Comparison of ENCODE assay signal across 9 cellular contexts in the genomic region with DNA sequence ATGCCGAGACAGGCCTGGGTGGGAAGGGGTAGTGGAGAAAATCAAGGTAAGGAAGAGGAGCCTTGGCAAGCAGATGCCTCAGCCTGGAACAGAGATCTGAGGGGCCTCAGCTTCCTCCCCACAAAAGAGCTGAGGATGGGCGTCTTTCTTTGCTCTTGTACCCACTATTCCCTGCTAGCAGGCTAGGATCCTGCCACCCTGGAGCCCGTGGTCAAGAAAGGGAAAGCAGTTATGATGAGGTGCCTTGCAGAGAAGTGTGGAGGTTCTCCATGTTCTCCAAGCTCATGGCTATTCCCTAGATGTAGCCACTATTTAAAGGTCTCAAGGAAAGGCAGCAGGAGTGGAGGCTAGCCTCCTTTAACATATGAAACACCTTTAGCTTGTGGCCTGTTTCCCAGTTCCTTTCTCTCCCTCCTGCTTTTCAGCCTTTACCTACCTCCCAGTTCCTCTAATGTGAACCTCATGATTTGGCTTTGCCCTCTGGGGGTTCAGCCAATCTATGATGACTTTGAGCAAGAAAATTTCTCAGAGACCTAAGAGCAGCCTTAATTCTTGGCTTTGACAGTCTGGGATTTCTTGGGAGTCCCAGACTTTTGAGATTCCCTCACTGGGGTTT. TPM values are rescaled to one million over a fixed set of nuclear protein-coding genes. Genes with fewer than 3 reads are reported as not detected.
A peak's percentile ranks its signal among the peaks of the same experiment; 100 is the strongest.
DNase-seq lines count a peak whose midpoint lies in the region; ATAC-seq and TF ChIP-seq lines count a peak whose summit lies in the region.
"Had no signal": no experiment of that assay in that cellular context is flagged by ENCODE, and none has a peak within 500 bp of the region (broad histone marks: within the 10 kb centered on the region; RNA-seq: fewer than 3 reads in every experiment).

No MANE protein-coding gene starts in this region.

- TF ChIP-seq POLR2A in uterus (IDR thresholded peaks at IDR 0.05), result no peak

- peak overlapping the region; percentile 84 for H3K27ac Mint-ChIP-seq in activated naive CD4-positive, alpha-beta T cell treated with anti-CD3 and anti-CD28 coated beads, Interleukin-2, amount 50 U/mL, for 24 hours

- no peaks in the 10 kb centered on the region for H3K9me3 ChIP-seq in muscle layer of duodenum (ENCODE audit: control insufficient read depth in 1 of 2, low read length in 2 of 2)
- no peaks in the 10 kb centered on the region for H3K9me3 ChIP-seq in uterus

- no peaks in the 10 kb centered on the region for H3K36me3 ChIP-seq in brain microvascular endothelial cell (replicated peaks)
- peaks cover 13 to 16% of the 10 kb centered on the region in 2 donors for H3K36me3 ChIP-seq in muscle layer of duodenum (ENCODE audit: control insufficient read depth in 1 of 2, insufficient read depth in 2 of 2, low read length in 2 of 2)
- H3K36me3 ChIP-seq in uterus, result no peaks in the 10 kb centered on the region

- TF ChIP-seq CTCF in brain microvascular endothelial cell (IDR thresholded peaks at IDR 0.05; ENCODE audit: low read depth, low read length, missing control alignments), result no peak
- no peak for TF ChIP-seq CTCF in uterus (IDR thresholded peaks at IDR 0.05)

- H3K27ac ChIP-seq in brain microvascular endothelial cell (no peak overlapping the region), muscle layer of duodenum (ENCODE audit: low read length) (peak overlapping the region; percentile 47), uterus (peak overlapping the region; percentile 65 to 85)

- peaks cover 24% of the 10 kb centered on the region for H3K4me1 Mint-ChIP-seq in activated naive CD4-positive, alpha-beta T cell treated with anti-CD3 and anti-CD28 coated beads, Interleukin-2, amount 50 U/mL, for 24 hours

- H3K36me3 Mint-ChIP-seq in activated naive CD4-positive, alpha-beta T cell treated with anti-CD3 and anti-CD28 coated beads, Interleukin-2, amount 50 U/mL, for 24 hours, result peaks cover 3% of the 10 kb centered on the region

- peak overlapping the region; percentile 90 for H3K4me3 Mint-ChIP-seq in activated naive CD4-positive, alpha-beta T cell treated with anti-CD3 and anti-CD28 coated beads, Interleukin-2, amount 50 U/mL, for 24 hours

- ATAC-seq in GM19397 (IDR thresholded peaks at IDR 0.05; ENCODE audit: unreplicated experiment), result no peak

- DNase-seq in activated naive CD4-positive, alpha-beta T cell treated with anti-CD3 and anti-CD28 coated beads, Interleukin-2, amount 50 U/mL, for 16 hours, result no peak
- DNase-seq in brain microvascular endothelial cell, result no peak
- no peak for DNase-seq in uterus
- no peak for DNase-seq in DMS153 (lab: John Stamatoyannopoulos, UW)
- DNase-seq in activated effector memory CD4-positive, alpha-beta T cell treated with Interleukin-2 at 50 U/mL for 16 hours, result no peak
- DNase-seq: NCI-H1436 treated with DMSO at 0.1 percent for 48 hours had no signal

- intact Hi-C loops in uterus (cut with DNase I; ENCODE audit: low total_unique reads), result no loop called here

- H3K4me3 ChIP-seq in brain microvascular endothelial cell (ENCODE audit: low read depth, low read length) (peak overlapping the region; percentile 49), muscle layer of duodenum (ENCODE audit: low read depth in 1 of 2, low read length in 2 of 2) (peak overlapping the region; percentile 48 to 55), uterus (peak overlapping the region in 1 of 2 donors; percentile 40)

- in situ Hi-C loops in brain microvascular endothelial cell (cut with HindIII; ENCODE audit: low pct_ligation_motif_present, low sequenced_read_pairs), result no loop called here

- no peaks in the 10 kb centered on the region for H3K27me3 Mint-ChIP-seq in activated naive CD4-positive, alpha-beta T cell treated with anti-CD3 and anti-CD28 coated beads, Interleukin-2, amount 50 U/mL, for 24 hours

- no peaks in the 10 kb centered on the region for H3K27me3 ChIP-seq in brain microvascular endothelial cell (replicated peaks)
- no peaks in the 10 kb centered on the region for H3K27me3 ChIP-seq in muscle layer of duodenum (ENCODE audit: low read depth, low read length)
- H3K27me3 ChIP-seq in uterus, result no peaks in the 10 kb centered on the region

- peaks cover 4 to 23% of the 10 kb centered on the region in 2 donors for H3K4me1 ChIP-seq in muscle layer of duodenum (ENCODE audit: control insufficient read depth in 1 of 2, insufficient read depth in 2 of 2, low read length in 2 of 2)
- no peaks in the 10 kb centered on the region for H3K4me1 ChIP-seq in uterus

- no peaks in the 10 kb centered on the region for H3K9me3 Mint-ChIP-seq in activated naive CD4-positive, alpha-beta T cell treated with anti-CD3 and anti-CD28 coated beads, Interleukin-2, amount 50 U/mL, for 24 hours

RNA-seq across cellular contexts. Expression of gene IKZF4, which starts 1.1 kb away (rescaled TPM):
- total RNA-seq in uterus, result 10 to 100 TPM in 1 of 4 donors, 1 to 10 TPM in 2, not detected in 1; 4.4 to 19.4 (median 5.6) TPM

RNA-seq across cellular contexts. Expression of gene RPS26, which starts 19.7 kb away (rescaled TPM):
- 1,000 to 10,000 TPM in 1 of 4 donors, 100 to 1,000 TPM in 1, 10 to 100 TPM in 2; 35.4 to 1,129 (median 240) TPM for total RNA-seq in uterus

RNA-seq across cellular contexts. Expression of gene SUOX, which starts 24.9 kb away (rescaled TPM):
- 10 to 100 TPM in 3 of 4 donors, 1 to 10 TPM in 1; 5.1 to 35.5 (median 26.7) TPM for total RNA-seq in uterus

RNA-seq across cellular contexts. Expression of gene RAB5B, which starts 48.1 kb away (rescaled TPM):
- total RNA-seq in uterus, result 100 to 1,000 TPM in 1 of 4 donors, 10 to 100 TPM in 3; 49.4 to 128 (median 67.2) TPM

RNA-seq across cellular contexts. Expression of gene CDK2, which starts 55.4 kb away (rescaled TPM):
- total RNA-seq in uterus, result 10 to 100 TPM; 19.0 to 35.6 (median 28.7) TPM
